ENCODE assay signal across 16 cellular contexts in the genomic region with DNA sequence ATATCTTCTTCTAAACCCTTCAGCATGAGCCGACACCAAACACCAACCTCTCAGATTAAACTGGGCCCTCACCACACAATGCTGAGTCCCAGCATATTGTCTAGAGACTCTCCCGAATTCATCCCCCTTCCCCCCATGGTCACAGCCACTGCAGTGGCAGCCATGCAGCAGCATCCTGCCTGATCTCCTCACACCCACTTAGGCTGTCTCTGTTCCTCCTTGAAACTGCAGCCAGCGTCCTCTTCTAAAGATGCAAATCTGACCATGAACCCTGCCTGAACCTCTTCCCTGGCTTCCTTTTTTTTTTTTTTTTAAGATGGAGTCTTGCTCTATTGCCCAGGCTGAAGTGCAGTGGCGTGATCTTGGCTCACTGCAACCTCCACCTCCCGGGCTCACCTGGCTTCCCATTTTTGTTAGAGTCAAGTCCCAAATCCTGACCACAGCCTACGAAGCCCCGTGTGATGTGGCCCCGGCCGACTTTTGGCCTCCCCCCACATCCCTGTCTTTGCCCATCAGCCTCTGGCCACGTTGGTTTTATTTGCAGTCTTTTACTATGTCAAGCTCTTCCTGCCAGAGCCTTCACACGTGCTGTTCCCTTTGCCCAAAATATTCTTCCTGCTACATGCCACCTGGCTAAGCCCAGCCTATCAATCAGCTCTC. TPM values are rescaled to one million over a fixed set of nuclear protein-coding genes. Genes with fewer than 3 reads are reported as not detected.
A peak's percentile ranks its signal among the peaks of the same experiment; 100 is the strongest.
DNase-seq lines count a peak whose midpoint lies in the region; ATAC-seq, FAIRE-seq and TF ChIP-seq lines count a peak whose summit lies in the region.
"Had no signal": no experiment of that assay in that cellular context is flagged by ENCODE, and none has a peak within 500 bp of the region (broad histone marks: within the 10 kb centered on the region; RNA-seq: fewer than 3 reads in every experiment).

No MANE protein-coding gene starts in this region.

- TF ChIP-seq CTCF in OCI-LY3 (IDR thresholded peaks at IDR 0.05; ENCODE audit: low read depth, low read length) (no peak), smooth muscle cell (IDR thresholded peaks at IDR 0.05; ENCODE audit: borderline replicate concordance, insufficient read depth, poor library complexity, severe bottlenecking) (no peak)

- no peak overlapping the region for H3K9ac ChIP-seq in OCI-LY3 (ENCODE audit: low read length)
- H3K9ac ChIP-seq in smooth muscle cell (ENCODE audit: low read depth) = no peak overlapping the region

- peak; percentile 66 for DNase-seq in GM12891 (ENCODE audit: insufficient read length, low spot score)
- no peak for DNase-seq in left ventricle myocardium superior
- no peak for DNase-seq in NCI-H2227 (lab: John Stamatoyannopoulos, UW; ENCODE audit: unreplicated experiment)
- DNase-seq in smooth muscle cell (lab: John Stamatoyannopoulos, UW; ENCODE audit: unreplicated experiment) = no peak
- no peak for DNase-seq in stimulated activated effector memory CD8-positive, alpha-beta T cell treated with anti-CD3 and anti-CD28 coated beads, Interleukin-12 subunit alpha, Interleukin-12 subunit beta, amount 100 ng/mL, for 72 hours (ENCODE audit: low spot score in 2 of 2)
- DNase-seq: C1 segment of cervical spinal cord, foreskin fibroblast, KG1, NCI-H69, right cardiac atrium had no signal

- H3K4me3 Mint-ChIP-seq in stimulated activated effector memory CD8-positive, alpha-beta T cell treated with anti-CD3 and anti-CD28 coated beads, Interleukin-12 subunit alpha, Interleukin-12 subunit beta, amount 100 ng/mL, for 72 hours = no peak overlapping the region
- H3K4me3 Mint-ChIP-seq: T-helper 1 cell treated with Interleukin-12 subunit alpha and Interleukin-12 subunit beta and Interleukin-4 antibody, amounts not matched to agents 30 μg/mL and 1 μg/mL, for 36 hours had no signal

- peaks cover 14% of the 10 kb centered on the region for H3K4me1 Mint-ChIP-seq in stimulated activated effector memory CD8-positive, alpha-beta T cell treated with anti-CD3 and anti-CD28 coated beads, Interleukin-12 subunit alpha, Interleukin-12 subunit beta, amount 100 ng/mL, for 72 hours

- no peaks in the 10 kb centered on the region for H3K36me3 Mint-ChIP-seq in stimulated activated effector memory CD8-positive, alpha-beta T cell treated with anti-CD3 and anti-CD28 coated beads, Interleukin-12 subunit alpha, Interleukin-12 subunit beta, amount 100 ng/mL, for 72 hours

- H3K4me3 ChIP-seq in OCI-LY3 (ENCODE audit: low read length) (peak overlapping the region; percentile 22; the same call in 1 of the 2 replicates), smooth muscle cell (no peak overlapping the region)

- H3K79me2 ChIP-seq in OCI-LY3 (ENCODE audit: low read length) = no peaks in the 10 kb centered on the region
- no peaks in the 10 kb centered on the region for H3K79me2 ChIP-seq in smooth muscle cell (ENCODE audit: low read depth)

- H3K4me2 ChIP-seq in OCI-LY3 (ENCODE audit: low read length) (peak overlapping the region; percentile 56), smooth muscle cell (no peak overlapping the region)

- no peak overlapping the region for H3K27ac Mint-ChIP-seq in stimulated activated effector memory CD8-positive, alpha-beta T cell treated with anti-CD3 and anti-CD28 coated beads, Interleukin-12 subunit alpha, Interleukin-12 subunit beta, amount 100 ng/mL, for 72 hours
- H3K27ac Mint-ChIP-seq: T-helper 1 cell treated with Interleukin-12 subunit alpha and Interleukin-12 subunit beta and Interleukin-4 antibody, amounts not matched to agents 30 μg/mL and 1 μg/mL, for 36 hours had no signal

- no peaks in the 10 kb centered on the region for H3K36me3 ChIP-seq in OCI-LY3 (replicated peaks; ENCODE audit: low read depth, low read length)
- H3K36me3 ChIP-seq in smooth muscle cell (ENCODE audit: low read depth) = no peaks in the 10 kb centered on the region

- H4K20me1 ChIP-seq in OCI-LY3 (ENCODE audit: insufficient read depth, low read length) (no peaks in the 10 kb centered on the region; the same call in 1 of the 2 replicates), smooth muscle cell (ENCODE audit: low read depth) (no peaks in the 10 kb centered on the region)

- H3F3A ChIP-seq in smooth muscle cell (ENCODE audit: low read depth) = no peaks in the 10 kb centered on the region

- WGBS in smooth muscle cell (ENCODE audit: low lambda C conversion rate) = 83% methylated on average over 11 of the region's 11 CpGs

- no peak for TF ChIP-seq POLR2A in GM12891 (IDR thresholded peaks at IDR 0.05; ENCODE audit: low read depth, low read length)

- no peaks in the 10 kb centered on the region for H3K9me3 Mint-ChIP-seq in stimulated activated effector memory CD8-positive, alpha-beta T cell treated with anti-CD3 and anti-CD28 coated beads, Interleukin-12 subunit alpha, Interleukin-12 subunit beta, amount 100 ng/mL, for 72 hours
- H3K9me3 Mint-ChIP-seq: T-helper 1 cell treated with Interleukin-12 subunit alpha and Interleukin-12 subunit beta and Interleukin-4 antibody, amounts not matched to agents 30 μg/mL and 1 μg/mL, for 36 hours had no signal

- no peak overlapping the region for H2AFZ ChIP-seq in OCI-LY3 (ENCODE audit: low read depth, low read length)
- no peak overlapping the region for H2AFZ ChIP-seq in smooth muscle cell (ENCODE audit: low read depth)

- intact Hi-C loops in left ventricle myocardium superior (cut with micrococcal nuclease) = no loop called here

- peaks cover 17% of the 10 kb centered on the region for H3K4me1 ChIP-seq in OCI-LY3 (ENCODE audit: low read length)
- no peaks in the 10 kb centered on the region for H3K4me1 ChIP-seq in smooth muscle cell (ENCODE audit: low read depth)

- FAIRE-seq in GM12891 (lab: Jason Lieb, UNC) = peak; percentile 97

- H3K9me3 ChIP-seq in OCI-LY3 (ENCODE audit: insufficient read depth, low read length) (no peaks in the 10 kb centered on the region), smooth muscle cell (replicated peaks; ENCODE audit: low read depth) (no peaks in the 10 kb centered on the region)

- peak; percentile 33 for ATAC-seq in GM19397 (IDR thresholded peaks at IDR 0.05; ENCODE audit: unreplicated experiment)
- peak; percentile 63 for ATAC-seq in HG02885 (IDR thresholded peaks at IDR 0.05; ENCODE audit: poor library complexity, unreplicated experiment)
- ATAC-seq in left ventricle myocardium superior = no peak
- ATAC-seq in stimulated activated effector memory CD8-positive, alpha-beta T cell treated with anti-CD3 and anti-CD28 coated beads, Interleukin-12 subunit alpha, Interleukin-12 subunit beta, amount 100 ng/mL, for 72 hours = no peak
- ATAC-seq: right cardiac atrium had no signal

- H3K27me3 ChIP-seq in OCI-LY3 (ENCODE audit: low read depth, low read length) = peaks cover 56% of the 10 kb centered on the region
- peaks cover 70% of the 10 kb centered on the region for H3K27me3 ChIP-seq in smooth muscle cell (ENCODE audit: low read depth)

- no peak overlapping the region for H3K27ac ChIP-seq in OCI-LY3 (ENCODE audit: low read length)
- no peak overlapping the region for H3K27ac ChIP-seq in smooth muscle cell (ENCODE audit: low read depth)

TF ChIP-seq in GM12891, 5 proteins besides CTCF, POLR2A, EP300 and RAD21:
- TF ChIP-seq POU2F2 (IDR thresholded peaks at IDR 0.05; ENCODE audit: low read depth, low read length) = peak; percentile 95
- TF ChIP-seq SPI1 (IDR thresholded peaks at IDR 0.05; ENCODE audit: low read depth, low read length) = peak; percentile 77
- TF ChIP-seq PAX5 (IDR thresholded peaks at IDR 0.05; ENCODE audit: insufficient read depth, low read length, severe bottlenecking) = no peak
- no peak for TF ChIP-seq POLR2AphosphoS5 (IDR thresholded peaks at IDR 0.05; ENCODE audit: low read depth, low read length)
- TF ChIP-seq TAF1 (IDR thresholded peaks at IDR 0.05; ENCODE audit: low read depth, low read length) = no peak
TF ChIP-seq in GM12891: peak in this region for 2.

RNA-seq across cellular contexts. Expression of gene FA2H, which starts 2.8 kb away (rescaled TPM):
- polyA plus RNA-seq in GM12891 (2012; ENCODE audit: low read depth, missing spikeins) = 2.2 TPM
- total RNA-seq in left ventricle myocardium superior (0.50 TPM), smooth muscle cell (not detected in 2 replicates)
- not detected in 2 replicates for polyA plus RNA-seq in smooth muscle cell
- total RNA-seq: cardiac septum, lung microvascular endothelial cell had no signal

Comparison
In these comparisons a context has a peak if more than half of its experiments do, and no peak if none do; other contexts are left out.
1. ATAC-seq: peak in GM19397 (single experiment) and HG02885 (single experiment); none in left ventricle myocardium superior (single experiment) and stimulated activated effector memory CD8-positive, alpha-beta T cell treated with anti-CD3 and anti-CD28 coated beads, Interleukin-12 subunit alpha, Interleukin-12 subunit beta, amount 100 ng/mL, for 72 hours (single experiment).